In the genomic region with DNA sequence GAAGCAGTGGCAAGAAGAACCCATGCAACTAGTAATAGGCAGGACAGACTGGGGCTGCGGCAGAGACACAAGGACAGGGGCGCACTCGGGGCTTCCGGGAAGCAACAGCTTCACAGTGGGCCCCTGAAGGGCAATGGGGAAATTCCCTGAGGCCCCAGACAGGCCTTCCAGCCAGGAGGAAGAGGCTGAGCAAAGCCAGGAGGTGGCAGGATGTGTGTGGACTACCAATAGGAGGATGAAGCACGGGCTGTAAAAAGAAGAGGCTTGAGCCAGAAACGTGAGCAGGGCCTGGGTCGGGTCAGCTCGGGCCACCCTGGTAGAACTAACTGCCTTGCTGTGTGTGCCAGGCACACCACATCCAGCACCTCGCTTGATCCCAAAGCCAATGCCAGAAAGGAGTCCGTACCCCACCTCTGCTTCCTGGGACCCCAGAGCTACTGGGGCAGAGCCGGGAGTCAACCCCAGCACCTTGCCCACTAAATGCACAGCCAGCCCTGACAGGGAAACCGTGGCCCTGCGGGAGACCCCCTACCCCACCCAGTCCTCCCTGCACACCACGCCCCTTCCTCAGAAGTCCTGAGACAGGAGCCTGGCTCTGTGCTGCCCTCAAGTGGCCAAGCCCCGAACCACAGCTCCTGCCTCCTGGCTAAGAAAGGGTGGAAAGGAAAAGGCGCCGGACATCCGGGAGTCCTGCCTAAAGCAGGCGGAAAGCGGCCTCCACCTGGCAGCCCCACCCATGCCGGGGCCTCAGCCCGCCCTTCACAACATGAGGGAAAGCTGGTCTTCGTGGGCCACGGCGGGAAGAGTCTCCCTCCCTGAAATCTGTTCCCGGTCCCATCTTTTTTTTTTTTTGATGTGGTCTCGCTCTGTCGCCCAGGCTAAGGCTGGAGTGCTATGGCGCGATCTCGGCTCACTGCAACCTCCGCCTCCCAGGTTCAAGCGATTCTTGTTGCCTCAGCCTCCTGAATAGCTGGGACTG, we compare ENCODE assay signal across 8 cellular contexts. TPM values are rescaled to one million over a fixed set of nuclear protein-coding genes. Genes with fewer than 3 reads are reported as not detected.
DNase-seq lines count a peak whose midpoint lies in the region; ATAC-seq and TF ChIP-seq lines count a peak whose summit lies in the region.

No MANE protein-coding gene starts in this region.

- no peak overlapping the region for H2AK5ac ChIP-seq in trophoblast cell (ENCODE audit: low read length)

- no peaks in the 10 kb centered on the region for H3K79me1 ChIP-seq in trophoblast cell (ENCODE audit: low read length)

- H2BK12ac ChIP-seq in trophoblast cell (ENCODE audit: low read length) = no peak overlapping the region

- H3K18ac ChIP-seq in trophoblast cell (ENCODE audit: low read length) = no peak overlapping the region

- peak; percentile 91 to 99 for TF ChIP-seq CTCF in tibial artery (IDR thresholded peaks at IDR 0.05)

- peak overlapping the region; percentile 35 for H3K4me2 ChIP-seq in trophoblast cell (ENCODE audit: low read length)

- no peak overlapping the region for H3K4me3 ChIP-seq in trophoblast cell (ENCODE audit: low read depth, low read length)
- H3K4me3 ChIP-seq in tibial artery = peak overlapping the region; percentile 54 to 61

- peaks cover 3 to 7% of the 10 kb centered on the region in 2 experiments for H3K4me1 ChIP-seq in trophoblast cell (ENCODE audit: control insufficient read depth in 1 of 2, insufficient read depth in 2 of 2, low read length in 2 of 2)
- H3K4me1 ChIP-seq in tibial artery = peaks cover 0 to 18% (median 9%) of the 10 kb centered on the region in 4 donors

- peak overlapping the region; percentile 21 for H2AFZ ChIP-seq in trophoblast cell (ENCODE audit: insufficient read depth, low read length, poor library complexity)

- peak; percentile 93 for DNase-seq in DMS 273 (lab: John Stamatoyannopoulos, UW; ENCODE audit: unreplicated experiment)
- DNase-seq in NAMALWA (ENCODE audit: low spot score) = peak; percentile 81
- DNase-seq in activated naive CD4-positive, alpha-beta T cell treated with anti-CD3 and anti-CD28 coated beads, Interleukin-2, amount 50 U/mL, for 16 hours = peak; percentile 71
- peak; percentile 85 for DNase-seq in Right ventricle myocardium inferior (ENCODE audit: missing footprints)
- DNase-seq in trophoblast cell = peak; percentile 80 to 89
- peak; percentile 82 to 90 for DNase-seq in tibial artery

- H4K8ac ChIP-seq in trophoblast cell (ENCODE audit: low read depth, low read length) = peak overlapping the region; percentile 67

- WGBS in trophoblast cell (ENCODE audit: extremely low coverage, insufficient coverage, insufficient read length) = no CpG with 5 or more reads among the region's 33 CpGs

- intact Hi-C loops in Right ventricle myocardium inferior (cut with DNase I) = no loop called here
- intact Hi-C loops in tibial artery (cut with DNase I; ENCODE audit: low total_unique reads) = loop anchor here (5.0 kb wide), 1 partner anchor 104 kb away; no protein-coding TSS in a partner anchor

- no peak overlapping the region for H3K14ac ChIP-seq in trophoblast cell (ENCODE audit: low read length)

- no peak overlapping the region for H3K23ac ChIP-seq in trophoblast cell (ENCODE audit: low read length)

- peak overlapping the region; percentile 15 for H4K12ac ChIP-seq in trophoblast cell (ENCODE audit: low read depth, low read length)

- H2BK120ac ChIP-seq in trophoblast cell (ENCODE audit: insufficient read depth, low read length, poor library complexity) = no peak overlapping the region

- no peaks in the 10 kb centered on the region for H3K79me2 ChIP-seq in trophoblast cell (ENCODE audit: control insufficient read depth, insufficient read depth, low read length, poor library complexity)

- H4K91ac ChIP-seq in trophoblast cell (ENCODE audit: low read depth, low read length) = peak overlapping the region; percentile 27

- H3K27ac ChIP-seq in trophoblast cell (ENCODE audit: low read depth, low read length) (no peak overlapping the region), tibial artery (peak overlapping the region; percentile 36 to 59)

- H2BK5ac ChIP-seq in trophoblast cell (ENCODE audit: low read depth, low read length, poor library complexity) = no peak overlapping the region

- peaks cover 10% of the 10 kb centered on the region for H3K9me3 ChIP-seq in trophoblast cell (ENCODE audit: insufficient read depth, low read depth, low read length)
- H3K9me3 ChIP-seq in tibial artery = no peaks in the 10 kb centered on the region

- H3K36me3 ChIP-seq in trophoblast cell (ENCODE audit: control insufficient read depth in 1 of 2, insufficient read depth in 2 of 2, low read length in 2 of 2) = no peaks in the 10 kb centered on the region
- H3K36me3 ChIP-seq in tibial artery = no peaks in the 10 kb centered on the region

- peak; percentile 54 for ATAC-seq in GM21786 (IDR thresholded peaks at IDR 0.05; ENCODE audit: unreplicated experiment)
- peak; percentile 91 for ATAC-seq in SK-N-SH treated with all-trans-retinoic acid at 6 μM for 48 hours
- peak; percentile 85 for ATAC-seq in Right ventricle myocardium inferior

- H3K4ac ChIP-seq in trophoblast cell (ENCODE audit: low read depth, low read length) = no peak overlapping the region

- no peaks in the 10 kb centered on the region for H3K27me3 ChIP-seq in trophoblast cell (ENCODE audit: insufficient read depth, low read length)
- no peaks in the 10 kb centered on the region for H3K27me3 ChIP-seq in tibial artery

- no peak overlapping the region for H3K9ac ChIP-seq in trophoblast cell (ENCODE audit: low read length)

TF ChIP-seq in SK-N-SH treated with all-trans-retinoic acid at 6 μM for 48 hours, 23 proteins besides CTCF, POLR2A, EP300 and RAD21:
- TF ChIP-seq BACH2 (CRISPR knock-in tag; IDR thresholded peaks at IDR 0.05; ENCODE audit: borderline replicate concordance) = no peak
- TF ChIP-seq CSDC2 (CRISPR knock-in tag; IDR thresholded peaks at IDR 0.05) = no peak
- no peak for TF ChIP-seq ARNTL (CRISPR knock-in tag; IDR thresholded peaks at IDR 0.05; ENCODE audit: borderline replicate concordance, low read depth)
- TF ChIP-seq TCF4 (CRISPR knock-in tag; IDR thresholded peaks at IDR 0.05; ENCODE audit: borderline replicate concordance) = no peak
- no peak for TF ChIP-seq PATZ1 (CRISPR knock-in tag; IDR thresholded peaks at IDR 0.05; ENCODE audit: borderline replicate concordance)
- TF ChIP-seq ZFP3 (CRISPR knock-in tag; IDR thresholded peaks at IDR 0.05) = no peak
- no peak for TF ChIP-seq ISL1 (CRISPR knock-in tag; IDR thresholded peaks at IDR 0.05)
- no peak for TF ChIP-seq TOX (CRISPR knock-in tag; IDR thresholded peaks at IDR 0.05; ENCODE audit: borderline replicate concordance)
- no peak for TF ChIP-seq ESRRG (CRISPR knock-in tag; IDR thresholded peaks at IDR 0.05)
- no peak for TF ChIP-seq ZC3H10 (CRISPR knock-in tag; IDR thresholded peaks at IDR 0.05)
- TF ChIP-seq ZNF70 (CRISPR knock-in tag; IDR thresholded peaks at IDR 0.05) = no peak

RNA-seq across cellular contexts. Expression of gene TTC39A, which starts 33.7 kb away (rescaled TPM):
- 22.7 TPM for total RNA-seq in Right ventricle myocardium inferior
- polyA plus RNA-seq in trophoblast cell (2013) = 5.8 and 6.2 TPM in 2 replicates
